Comparison of ENCODE assay signal across 20 cellular contexts in the genomic region with DNA sequence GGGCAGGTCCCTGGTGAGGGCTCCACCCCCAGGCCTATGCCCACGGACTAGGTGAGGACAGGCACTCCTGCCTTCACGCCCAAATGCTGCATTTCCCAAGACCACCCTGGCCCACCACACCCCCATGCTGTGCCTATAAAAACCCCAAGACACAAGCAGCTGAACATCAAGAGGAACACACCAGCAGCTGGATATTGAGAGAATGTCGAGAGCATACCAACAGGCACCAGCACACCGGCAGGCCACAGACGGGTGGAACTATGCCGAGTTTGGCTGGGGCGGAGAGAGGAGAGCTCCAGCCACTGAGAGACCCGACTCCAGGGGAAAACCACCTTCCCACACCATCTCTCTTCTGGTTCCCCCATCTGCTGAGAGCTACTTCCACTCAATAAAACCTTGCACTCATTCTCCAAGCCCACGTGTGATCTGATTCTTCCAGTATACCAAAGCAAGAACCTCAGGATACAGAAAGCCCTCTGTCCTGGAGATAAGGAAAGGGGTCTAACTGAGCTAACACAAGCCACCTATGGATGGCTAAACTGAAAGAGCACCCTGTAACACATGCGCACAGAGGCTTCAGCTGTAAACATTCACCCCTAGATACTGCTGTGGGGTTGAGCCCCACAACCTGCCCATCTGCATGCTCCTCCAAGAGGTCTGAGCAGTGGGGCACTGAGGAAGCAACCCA.
DNase-seq lines count a peak whose midpoint lies in the region; ATAC-seq and TF ChIP-seq lines count a peak whose summit lies in the region.
"Had no signal": no experiment of that assay in that cellular context is flagged by ENCODE, and none has a peak within 500 bp of the region (broad histone marks: within the 10 kb centered on the region; RNA-seq: fewer than 3 reads in every experiment).

No MANE protein-coding gene starts in this region.

- H3K9me3 Mint-ChIP-seq in activated T-cell treated with anti-CD3 and anti-CD28 coated beads, Interleukin-2, amount 50 U/mL, for 72 hours = peaks cover 0 to 2% of the 10 kb centered on the region in 2 donors
- H3K9me3 Mint-ChIP-seq in activated T-cell treated with anti-CD3 and anti-CD28 coated beads, Interleukin-2, amount 50 U/mL, for 4 hours = no peaks in the 10 kb centered on the region
- H3K9me3 Mint-ChIP-seq: CD8-positive, alpha-beta T cell had no signal

- H3K4ac ChIP-seq in trophoblast cell (ENCODE audit: low read depth, low read length) = no peak overlapping the region

- H3K79me1 ChIP-seq in trophoblast cell (ENCODE audit: low read length) = no peaks in the 10 kb centered on the region

- H3K27me3 ChIP-seq in PC-3 (ENCODE audit: low read length) = no peaks in the 10 kb centered on the region
- no peaks in the 10 kb centered on the region for H3K27me3 ChIP-seq in esophagus muscularis mucosa
- no peaks in the 10 kb centered on the region for H3K27me3 ChIP-seq in trophoblast cell (ENCODE audit: insufficient read depth, low read length)
- H3K27me3 ChIP-seq: BLaER1 had no signal

- TF ChIP-seq EP300 in esophagus muscularis mucosa (IDR thresholded peaks at IDR 0.05) = no peak

- H3K4me1 Mint-ChIP-seq in activated T-cell treated with anti-CD3 and anti-CD28 coated beads, Interleukin-2, amount 50 U/mL, for 72 hours (ENCODE audit: low read depth) = no peaks in the 10 kb centered on the region
- H3K4me1 Mint-ChIP-seq in activated T-cell treated with anti-CD3 and anti-CD28 coated beads, Interleukin-2, amount 50 U/mL, for 4 hours (ENCODE audit: low read depth) = no peaks in the 10 kb centered on the region
- H3K4me1 Mint-ChIP-seq: B cell had no signal

- H3K4me1 ChIP-seq in PC-3 (ENCODE audit: insufficient read depth, low read length) (no peaks in the 10 kb centered on the region), esophagus muscularis mucosa (no peaks in the 10 kb centered on the region), trophoblast cell (ENCODE audit: control insufficient read depth in 1 of 2, insufficient read depth in 2 of 2, low read length in 2 of 2) (no peaks in the 10 kb centered on the region)
- H3K4me1 ChIP-seq: BLaER1, Caco-2 had no signal

- H3K79me2 ChIP-seq in PC-3 (ENCODE audit: low read length) (no peaks in the 10 kb centered on the region), trophoblast cell (ENCODE audit: control insufficient read depth, insufficient read depth, low read length, poor library complexity) (no peaks in the 10 kb centered on the region)

- TF ChIP-seq CTCF in PC-3 (conservative IDR thresholded peaks at IDR 0.05; ENCODE audit: low read depth, low read length) (no peak), esophagus muscularis mucosa (IDR thresholded peaks at IDR 0.05) (no peak)

- TF ChIP-seq POLR2A in esophagus muscularis mucosa (IDR thresholded peaks at IDR 0.05; ENCODE audit: low read depth) = no peak

- H4K91ac ChIP-seq in trophoblast cell (ENCODE audit: low read depth, low read length) = no peak overlapping the region

- peak overlapping the region; percentile 79 for H3K27ac Mint-ChIP-seq in activated T-cell treated with anti-CD3 and anti-CD28 coated beads, Interleukin-2, amount 50 U/mL, for 72 hours
- H3K27ac Mint-ChIP-seq: B cell; CD4-positive, CD25-positive, alpha-beta regulatory T cell; CD8-positive, alpha-beta T cell had no signal

- no peaks in the 10 kb centered on the region for H3K9me2 ChIP-seq in PC-3 (replicated peaks; ENCODE audit: low read length)

- CTCF ChIA-PET in PC-3 (lab: Charles Lee) = no interaction called here

- no peak overlapping the region for H3K4me3 Mint-ChIP-seq in activated T-cell treated with anti-CD3 and anti-CD28 coated beads, Interleukin-2, amount 50 U/mL, for 72 hours
- H3K4me3 Mint-ChIP-seq in activated T-cell treated with anti-CD3 and anti-CD28 coated beads, Interleukin-2, amount 50 U/mL, for 4 hours = no peak overlapping the region
- H3K4me3 Mint-ChIP-seq: B cell; CD4-positive, CD25-positive, alpha-beta regulatory T cell; CD8-positive, alpha-beta T cell; H9 had no signal

- H4K12ac ChIP-seq in trophoblast cell (ENCODE audit: low read depth, low read length) = no peak overlapping the region

- H2AK5ac ChIP-seq in trophoblast cell (ENCODE audit: low read length) = no peak overlapping the region

- POLR2A ChIA-PET in PC-3 (lab: Charles Lee; ENCODE audit: unreplicated experiment) = no interaction called here

- H3K23ac ChIP-seq in trophoblast cell (ENCODE audit: low read length) = no peak overlapping the region

- H3K27me3 Mint-ChIP-seq in activated T-cell treated with anti-CD3 and anti-CD28 coated beads, Interleukin-2, amount 50 U/mL, for 72 hours (ENCODE audit: low read depth) = no peaks in the 10 kb centered on the region
- H3K27me3 Mint-ChIP-seq in activated T-cell treated with anti-CD3 and anti-CD28 coated beads, Interleukin-2, amount 50 U/mL, for 4 hours (ENCODE audit: low read depth) = no peaks in the 10 kb centered on the region
- H3K27me3 Mint-ChIP-seq: B cell; CD4-positive, CD25-positive, alpha-beta regulatory T cell had no signal

- no TSS peak for BruUV-seq in PC-3 (replicated peaks; lab: Mats Ljungman, UMichigan)

- intact Hi-C loops in PC-3 (cut with micrococcal nuclease) = no loop called here
- intact Hi-C loops in esophagus muscularis mucosa (cut with DNase I) = no loop called here

- H3K27ac ChIP-seq in PC-3 (ENCODE audit: low read length) (no peak overlapping the region), esophagus muscularis mucosa (replicated peaks in 1 of 4) (no peak overlapping the region), trophoblast cell (ENCODE audit: low read depth, low read length) (no peak overlapping the region)
- H3K27ac ChIP-seq: 22Rv1, BLaER1, C4-2B, GM23248 had no signal

- no peak for ATAC-seq in activated T-cell treated with anti-CD3 and anti-CD28 coated beads, Interleukin-2, amount 50 U/mL, for 72 hours (replicated peaks in 1 of 2)
- no peak for ATAC-seq in activated T-cell treated with anti-CD3 and anti-CD28 coated beads, Interleukin-2, amount 50 U/mL, for 4 hours
- ATAC-seq in PC-3 = peak; percentile 38; the same call in 1 of the 2 replicates
- ATAC-seq: CD8-positive, alpha-beta T cell; HCT116 had no signal

- no peak overlapping the region for H2BK120ac ChIP-seq in trophoblast cell (ENCODE audit: insufficient read depth, low read length, poor library complexity)

- no peak overlapping the region for H4K8ac ChIP-seq in trophoblast cell (ENCODE audit: low read depth, low read length)

- no peak overlapping the region for H3K14ac ChIP-seq in trophoblast cell (ENCODE audit: low read length)

- no peak overlapping the region for H2BK12ac ChIP-seq in trophoblast cell (ENCODE audit: low read length)

- H3K4me2 ChIP-seq in PC-3 (ENCODE audit: low read length) (no peak overlapping the region), trophoblast cell (ENCODE audit: low read length) (no peak overlapping the region)
- H3K4me2 ChIP-seq: BLaER1 had no signal

- no peak overlapping the region for H3K9ac ChIP-seq in PC-3 (ENCODE audit: low read length)
- peak overlapping the region; percentile 40 for H3K9ac ChIP-seq in trophoblast cell (ENCODE audit: low read length)
- H3K9ac ChIP-seq: BLaER1, GM23248 had no signal

- H4K20me1 ChIP-seq in PC-3 (ENCODE audit: low read length) = no peaks in the 10 kb centered on the region
- H4K20me1 ChIP-seq: BLaER1 had no signal

- no peaks in the 10 kb centered on the region for H3F3A ChIP-seq in PC-3 (ENCODE audit: low read length, unreplicated experiment)

- 82% methylated on average over 10 of the region's 10 CpGs for WGBS in esophagus muscularis mucosa
- WGBS in trophoblast cell (ENCODE audit: extremely low coverage, insufficient coverage, insufficient read length) = no CpG with 5 or more reads among the region's 10 CpGs

- no peak overlapping the region for H3K4me3 ChIP-seq in PC-3 (ENCODE audit: low read length)
- H3K4me3 ChIP-seq in esophagus muscularis mucosa = no peak overlapping the region
- H3K4me3 ChIP-seq in trophoblast cell (ENCODE audit: low read depth, low read length) = no peak overlapping the region
- H3K4me3 ChIP-seq: BLaER1, GM23248 had no signal

- H3K9me3 ChIP-seq in PC-3 (ENCODE audit: low read length) = no peaks in the 10 kb centered on the region
- no peaks in the 10 kb centered on the region for H3K9me3 ChIP-seq in esophagus muscularis mucosa
- no peaks in the 10 kb centered on the region for H3K9me3 ChIP-seq in trophoblast cell (ENCODE audit: insufficient read depth, low read depth, low read length)
- H3K9me3 ChIP-seq: Caco-2 had no signal

- DNase-seq in activated T-cell treated with anti-CD3 and anti-CD28 coated beads, Interleukin-2, amount 50 U/mL, for 72 hours = no peak
- DNase-seq in activated T-cell treated with anti-CD3 and anti-CD28 coated beads, Interleukin-2, amount 50 U/mL, for 4 hours = no peak
- DNase-seq in PC-3 (no peak), esophagus muscularis mucosa (ENCODE audit: extremely low spot score) (peak; percentile 88), trophoblast cell (peak in 1 of 2 donors; percentile 21), cerebellar nuclear complex (lab: John Stamatoyannopoulos, UW) (no peak), HT-29 (ENCODE audit: low spot score) (no peak), HK-2 (ENCODE audit: unreplicated experiment) (no peak)
- DNase-seq: Caco-2; CD4-positive, CD25-positive, alpha-beta regulatory T cell; CD8-positive, alpha-beta T cell; DMS153; DND-41; GM23248; H9 had no signal

- no peak overlapping the region for H2AFZ ChIP-seq in PC-3 (ENCODE audit: low read length)
- H2AFZ ChIP-seq in trophoblast cell (ENCODE audit: insufficient read depth, low read length, poor library complexity) = no peak overlapping the region
- H2AFZ ChIP-seq: GM23248 had no signal

- no peak overlapping the region for H2BK5ac ChIP-seq in trophoblast cell (ENCODE audit: low read depth, low read length, poor library complexity)

- H3K36me3 ChIP-seq in PC-3 (ENCODE audit: low read depth, low read length) = peaks cover 4% of the 10 kb centered on the region; the same call in 1 of the 2 replicates
- H3K36me3 ChIP-seq in esophagus muscularis mucosa = no peaks in the 10 kb centered on the region
- H3K36me3 ChIP-seq in trophoblast cell (ENCODE audit: control insufficient read depth in 1 of 2, insufficient read depth in 2 of 2, low read length in 2 of 2) = no peaks in the 10 kb centered on the region

- peaks cover 0 to 1% of the 10 kb centered on the region in 2 donors for H3K36me3 Mint-ChIP-seq in activated T-cell treated with anti-CD3 and anti-CD28 coated beads, Interleukin-2, amount 50 U/mL, for 72 hours (ENCODE audit: insufficient read depth in 2 of 2)
- H3K36me3 Mint-ChIP-seq in activated T-cell treated with anti-CD3 and anti-CD28 coated beads, Interleukin-2, amount 50 U/mL, for 4 hours (ENCODE audit: insufficient read depth) = peaks cover 16% of the 10 kb centered on the region

- no peak overlapping the region for H3K18ac ChIP-seq in trophoblast cell (ENCODE audit: low read length)
